ENCODE assay signal across 5 cellular contexts in genomic region chr2:113528126-113528525, GRCh38. TPM values are rescaled to one million over a fixed set of nuclear protein-coding genes. Genes with fewer than 3 reads are reported as not detected.
"Had no signal": no experiment of that assay in that cellular context is flagged by ENCODE, and none has a peak within 500 bp of the region (broad histone marks: within the 10 kb centered on the region; RNA-seq: fewer than 3 reads in every experiment).

No MANE protein-coding gene starts in this region.

RNA-seq across cellular contexts. Expression of gene FOXD4L1, which starts 29.7 kb away (rescaled TPM):
- total RNA-seq: Right ventricle myocardium inferior, Right ventricle myocardium superior, RPMI7951, SJSA1, SK-MEL-5 had no signal
